ENCODE assay signal across 18 cellular contexts in the genomic region with DNA sequence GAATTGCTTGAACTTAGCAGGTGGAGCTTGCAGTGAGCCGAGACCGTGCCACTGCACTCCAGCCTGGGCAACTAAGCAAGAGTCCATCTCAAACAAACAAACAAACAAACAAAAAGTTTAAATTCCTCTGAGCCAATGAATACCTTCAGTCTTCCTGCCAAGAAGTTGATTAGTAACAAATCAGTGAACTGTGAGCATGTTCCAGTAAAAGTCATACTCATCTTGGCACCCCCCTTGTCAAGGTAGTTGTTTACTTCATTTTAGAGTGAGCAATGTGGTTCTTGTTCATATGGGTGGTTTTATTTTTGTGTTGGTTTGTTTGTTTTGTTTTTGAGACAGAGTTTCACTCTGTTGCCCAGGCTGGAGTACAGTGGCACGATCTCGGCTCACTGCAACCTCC. TPM values are rescaled to one million over a fixed set of nuclear protein-coding genes. Genes with fewer than 3 reads are reported as not detected.
DNase-seq lines count a peak whose midpoint lies in the region; ATAC-seq and TF ChIP-seq lines count a peak whose summit lies in the region.
"Had no signal": no experiment of that assay in that cellular context is flagged by ENCODE, and none has a peak within 500 bp of the region (broad histone marks: within the 10 kb centered on the region; RNA-seq: fewer than 3 reads in every experiment).

No MANE protein-coding gene starts in this region.

- no peak overlapping the region for H3K4me3 Mint-ChIP-seq in T-helper 17 cell
- H3K4me3 Mint-ChIP-seq: CD4-positive, alpha-beta T cell had no signal

- H3K4me3 ChIP-seq in vagina = no peak overlapping the region
- H3K4me3 ChIP-seq: GM12878 had no signal

- H3K9me3 ChIP-seq in vagina (no peaks in the 10 kb centered on the region), T-helper 17 cell (ENCODE audit: control insufficient read depth, low read length, poor library complexity, severe bottlenecking) (no peaks in the 10 kb centered on the region)
- H3K9me3 ChIP-seq: Caco-2 had no signal

- H3K27me3 Mint-ChIP-seq in T-helper 17 cell = peaks cover 16% of the 10 kb centered on the region

- H3K27me3 ChIP-seq in vagina = no peaks in the 10 kb centered on the region

- no peak for TF ChIP-seq POLR2A in vagina (IDR thresholded peaks at IDR 0.05)

- DNase-seq in Caki2 (ENCODE audit: low read depth) = peak; percentile 6
- peak; percentile 28 for DNase-seq in astrocyte of the hippocampus (ENCODE audit: low read depth, low spot score)
- DNase-seq in kidney glomerular epithelial cell (lab: John Stamatoyannopoulos, UW) = peak; percentile 32
- DNase-seq in vagina (ENCODE audit: extremely low spot score in 2 of 2) = no peak
- no peak for DNase-seq in T-helper 17 cell
- no peak for DNase-seq in cardiac septum (ENCODE audit: low spot score)
- DNase-seq in NCI-H2107 (lab: John Stamatoyannopoulos, UW) = no peak
- DNase-seq: Caco-2; CD4-positive, alpha-beta T cell; DMS153; DMS79; GOT3; H7; KG1 had no signal

- TF ChIP-seq CTCF in vagina (IDR thresholded peaks at IDR 0.05) = no peak

- no peak for ATAC-seq in T-helper 17 cell
- ATAC-seq: GM12878 had no signal

- in situ Hi-C loops in Caki2 (cut with HindIII; ENCODE audit: low pct_unique_long_range_greater_than_20kb, low sequenced_read_pairs) = no loop called here

- intact Hi-C loops in vagina (cut with DNase I) = no loop called here
- intact Hi-C loops in cardiac septum (cut with DNase I) = no loop called here

- H3K36me3 ChIP-seq in vagina = no peaks in the 10 kb centered on the region

- peak overlapping the region; percentile 35 for H3K27ac ChIP-seq in vagina
- H3K27ac ChIP-seq: C4-2B had no signal

- no peak overlapping the region for H3K27ac Mint-ChIP-seq in T-helper 17 cell
- H3K27ac Mint-ChIP-seq: CD4-positive, alpha-beta T cell had no signal

- peaks cover 14% of the 10 kb centered on the region for H3K4me1 ChIP-seq in vagina
- H3K4me1 ChIP-seq: Caco-2 had no signal

- no peaks in the 10 kb centered on the region for H3K36me3 Mint-ChIP-seq in T-helper 17 cell (ENCODE audit: low read depth)

- no peaks in the 10 kb centered on the region for H3K4me1 Mint-ChIP-seq in T-helper 17 cell

RNA-seq across cellular contexts. Expression of a gene that starts 18.0 kb away (rescaled TPM):
- total RNA-seq in Caki2 (2014; rRNA removed; shearing (Covaris generic); ENCODE audit: low replicate concordance) = not detected in 2 replicates
- total RNA-seq in vagina (not detected), T-helper 17 cell (not detected), cardiac septum (not detected)
- total RNA-seq: A172; Caco-2; CD4-positive, alpha-beta T cell; GM12878; H7; HT-29 had no signal

RNA-seq across cellular contexts. Expression of a gene that starts 25.2 kb away (rescaled TPM):
- 0.03 TPM in 1 of 2 replicates, not detected in the other for total RNA-seq in Caki2 (2014; rRNA removed; shearing (Covaris generic); ENCODE audit: low replicate concordance)
- 8.1 TPM for total RNA-seq in vagina
- under 1 TPM in 1 of 2 donors, not detected in 1; 0.85 TPM for total RNA-seq in T-helper 17 cell
- 1.5 TPM for total RNA-seq in cardiac septum
- total RNA-seq: A172; CD4-positive, alpha-beta T cell; HT-29 had no signal

Comparison
In these comparisons a context has a peak if more than half of its experiments do, and no peak if none do; other contexts are left out.
1. DNase-seq: peak in Caki2 (single experiment), astrocyte of the hippocampus (single experiment) and kidney glomerular epithelial cell (single experiment); none in vagina (0 of 2), T-helper 17 cell (0 of 3), cardiac septum (single experiment) and NCI-H2107 (single experiment).